Comparison of ENCODE assay signal across 30 cellular contexts in genomic region chr12:83690465-83690864, GRCh38.
"Had no signal": no experiment of that assay in that cellular context is flagged by ENCODE, and none has a peak within 500 bp of the region (broad histone marks: within the 10 kb centered on the region; RNA-seq: fewer than 3 reads in every experiment).

No MANE protein-coding gene starts in this region.

- H3K4me1 Mint-ChIP-seq: activated CD4-positive, alpha-beta T cell treated with anti-CD3 and anti-CD28 coated beads for 36 hours; activated CD4-positive, alpha-beta T cell treated with anti-CD3 and anti-CD28 coated beads, Interleukin-2, amount 10 ng/mL, durations not matched to agents 24 days and 14 days; activated CD8-positive, alpha-beta memory T cell treated with anti-CD3 and anti-CD28 coated beads, Interleukin-2, amount 10 ng/mL, durations not matched to agents 7 days and 5 days; activated naive CD4-positive, alpha-beta T cell treated with anti-CD3 and anti-CD28 coated beads, Interleukin-2, amount 50 U/mL, for 24 hours; activated naive CD8-positive, alpha-beta T cell treated with anti-CD3 and anti-CD28 coated beads for 36 hours; activated naive CD8-positive, alpha-beta T cell treated with anti-CD3 and anti-CD28 coated beads, Interleukin-2, amount 50 U/mL, for 24 hours; central memory CD8-positive, alpha-beta T cell had no signal

- H3K4me1 ChIP-seq: adrenal gland, body of pancreas, esophagus squamous epithelium had no signal

- H3K27me3 Mint-ChIP-seq: activated CD4-positive, alpha-beta memory T cell treated with anti-CD3 and anti-CD28 coated beads for 36 hours; activated CD4-positive, alpha-beta T cell treated with anti-CD3 and anti-CD28 coated beads for 36 hours; activated CD4-positive, alpha-beta T cell treated with anti-CD3 and anti-CD28 coated beads, Interleukin-2, amount 10 ng/mL, durations not matched to agents 24 days and 14 days; activated CD8-positive, alpha-beta memory T cell treated with anti-CD3 and anti-CD28 coated beads, Interleukin-2, amount 10 ng/mL, durations not matched to agents 7 days and 5 days; activated naive CD4-positive, alpha-beta T cell treated with anti-CD3 and anti-CD28 coated beads, Interleukin-2, amount 50 U/mL, for 24 hours; activated naive CD8-positive, alpha-beta T cell treated with anti-CD3 and anti-CD28 coated beads for 36 hours; activated naive CD8-positive, alpha-beta T cell treated with anti-CD3 and anti-CD28 coated beads, Interleukin-2, amount 50 U/mL, for 24 hours; central memory CD8-positive, alpha-beta T cell; dendritic cell treated with granulocyte-macrophage colony-stimulating factor and Interleukin-4, amounts not matched to agents 40 ng/mL and 50 ng/mL, for 4 days had no signal

- DNase-seq: activated CD4-positive, alpha-beta memory T cell treated with anti-CD3 and anti-CD28 coated beads for 36 hours; activated CD4-positive, alpha-beta T cell treated with anti-CD3 and anti-CD28 coated beads for 36 hours; activated CD4-positive, alpha-beta T cell treated with anti-CD3 and anti-CD28 coated beads, Interleukin-2, amount 10 ng/mL, durations not matched to agents 24 days and 14 days; activated CD4-positive, CD25-positive, alpha-beta regulatory T cell; activated CD4-positive, CD25-positive, alpha-beta regulatory T cell treated with anti-CD3 and anti-CD28 coated beads, Interleukin-2, amount 50 U/mL, for 72 hours; activated CD8-positive, alpha-beta memory T cell treated with anti-CD3 and anti-CD28 coated beads, Interleukin-2, amount 10 ng/mL, durations not matched to agents 7 days and 5 days; activated CD8-positive, alpha-beta memory T cell treated with anti-CD3 and anti-CD28 coated beads, Interleukin-2, amount 50 U/mL, for 4 hours; activated CD8-positive, alpha-beta T cell treated with anti-CD3 and anti-CD28 coated beads, Interleukin-2, amount 10 ng/mL, durations not matched to agents 7 days and 5 days; activated effector memory CD4-positive, alpha-beta T cell treated with anti-CD3 and anti-CD28 coated beads, Interleukin-2, amount 50 U/mL, for 16 hours; activated naive CD4-positive, alpha-beta T cell treated with anti-CD3 and anti-CD28 coated beads for 36 hours; activated naive CD8-positive, alpha-beta T cell treated with anti-CD3 and anti-CD28 coated beads for 36 hours; activated naive CD8-positive, alpha-beta T cell treated with anti-CD3 and anti-CD28 coated beads, Interleukin-2, amount 50 U/mL, for 24 hours; activated T-cell treated with anti-CD3 and anti-CD28 coated beads, Interleukin-2, amount 50 U/mL, for 1 hour; activated T-cell treated with anti-CD3 and anti-CD28 coated beads, Interleukin-2, amount 50 U/mL, for 48 hours; adrenal gland; amygdala; aorta; body of pancreas; dorsolateral prefrontal cortex; effector memory CD4-positive, alpha-beta T cell; endodermal cell; esophagus squamous epithelium; head of caudate nucleus; T-helper 2 cell had no signal

- H3K36me3 ChIP-seq: adrenal gland, esophagus squamous epithelium had no signal

- H3K27me3 ChIP-seq: adrenal gland, body of pancreas, dorsolateral prefrontal cortex, esophagus squamous epithelium had no signal

- H3K36me3 Mint-ChIP-seq: activated CD4-positive, alpha-beta memory T cell treated with anti-CD3 and anti-CD28 coated beads for 36 hours; activated CD8-positive, alpha-beta memory T cell treated with anti-CD3 and anti-CD28 coated beads, Interleukin-2, amount 10 ng/mL, durations not matched to agents 7 days and 5 days; activated naive CD4-positive, alpha-beta T cell treated with anti-CD3 and anti-CD28 coated beads, Interleukin-2, amount 50 U/mL, for 24 hours; activated naive CD8-positive, alpha-beta T cell treated with anti-CD3 and anti-CD28 coated beads for 36 hours had no signal

- H3K27ac Mint-ChIP-seq: activated CD4-positive, alpha-beta memory T cell treated with anti-CD3 and anti-CD28 coated beads for 36 hours; activated CD4-positive, alpha-beta T cell treated with anti-CD3 and anti-CD28 coated beads for 36 hours; activated CD4-positive, alpha-beta T cell treated with anti-CD3 and anti-CD28 coated beads, Interleukin-2, amount 10 ng/mL, durations not matched to agents 24 days and 14 days; activated CD8-positive, alpha-beta memory T cell treated with anti-CD3 and anti-CD28 coated beads, Interleukin-2, amount 10 ng/mL, durations not matched to agents 7 days and 5 days; activated CD8-positive, alpha-beta T cell treated with anti-CD3 and anti-CD28 coated beads, Interleukin-2, amount 10 ng/mL, durations not matched to agents 7 days and 5 days; activated naive CD4-positive, alpha-beta T cell treated with anti-CD3 and anti-CD28 coated beads for 36 hours; activated naive CD4-positive, alpha-beta T cell treated with anti-CD3 and anti-CD28 coated beads, Interleukin-2, amount 50 U/mL, for 24 hours; activated naive CD8-positive, alpha-beta T cell treated with anti-CD3 and anti-CD28 coated beads for 36 hours; activated naive CD8-positive, alpha-beta T cell treated with anti-CD3 and anti-CD28 coated beads, Interleukin-2, amount 50 U/mL, for 24 hours; activated T-helper 1 cell treated with anti-CD3 and anti-CD28 coated beads, Interleukin-12 subunit alpha, Interleukin-12 subunit beta, Interleukin-2, Interleukin-4 antibody, amounts not matched to agents 30 ng/mL and 10 ng/mL and 1 ng/mL, durations not matched to agents 14 hours and 24 hours and 36 hours; activated T-helper 2 cell treated with anti-CD3 and anti-CD28 coated beads, Interferon-gamma antibody, Interleukin-2, Interleukin-4, amounts not matched to agents 10 μg/mL and 5 μg/mL and 100 μg/mL, durations not matched to agents 14 hours and 24 hours and 36 hours; dendritic cell treated with granulocyte-macrophage colony-stimulating factor and Interleukin-4, amounts not matched to agents 40 ng/mL and 50 ng/mL, for 4 days; endodermal cell had no signal

- H3K9me3 Mint-ChIP-seq: activated CD4-positive, alpha-beta memory T cell treated with anti-CD3 and anti-CD28 coated beads for 36 hours had no signal

- ATAC-seq: activated CD4-positive, alpha-beta T cell treated with anti-CD3 and anti-CD28 coated beads for 36 hours; activated CD8-positive, alpha-beta memory T cell treated with anti-CD3 and anti-CD28 coated beads, Interleukin-2, amount 10 ng/mL, durations not matched to agents 7 days and 5 days; activated CD8-positive, alpha-beta T cell treated with anti-CD3 and anti-CD28 coated beads, Interleukin-2, amount 10 ng/mL, durations not matched to agents 7 days and 5 days; activated naive CD8-positive, alpha-beta T cell treated with anti-CD3 and anti-CD28 coated beads, Interleukin-2, amount 50 U/mL, for 24 hours; body of pancreas had no signal

- H3K4me3 Mint-ChIP-seq: activated CD4-positive, alpha-beta memory T cell treated with anti-CD3 and anti-CD28 coated beads for 36 hours; activated CD4-positive, alpha-beta T cell treated with anti-CD3 and anti-CD28 coated beads for 36 hours; activated CD4-positive, alpha-beta T cell treated with anti-CD3 and anti-CD28 coated beads, Interleukin-2, amount 10 ng/mL, durations not matched to agents 24 days and 14 days; activated CD8-positive, alpha-beta memory T cell treated with anti-CD3 and anti-CD28 coated beads, Interleukin-2, amount 10 ng/mL, durations not matched to agents 7 days and 5 days; activated CD8-positive, alpha-beta T cell treated with anti-CD3 and anti-CD28 coated beads, Interleukin-2, amount 10 ng/mL, durations not matched to agents 7 days and 5 days; activated naive CD4-positive, alpha-beta T cell treated with anti-CD3 and anti-CD28 coated beads for 36 hours; activated naive CD4-positive, alpha-beta T cell treated with anti-CD3 and anti-CD28 coated beads, Interleukin-2, amount 50 U/mL, for 24 hours; activated naive CD8-positive, alpha-beta T cell treated with anti-CD3 and anti-CD28 coated beads for 36 hours; activated naive CD8-positive, alpha-beta T cell treated with anti-CD3 and anti-CD28 coated beads, Interleukin-2, amount 50 U/mL, for 24 hours; activated T-helper 1 cell treated with anti-CD3 and anti-CD28 coated beads, Interleukin-12 subunit alpha, Interleukin-12 subunit beta, Interleukin-2, Interleukin-4 antibody, amounts not matched to agents 30 ng/mL and 10 ng/mL and 1 ng/mL, durations not matched to agents 14 hours and 24 hours and 36 hours; central memory CD8-positive, alpha-beta T cell; dendritic cell treated with granulocyte-macrophage colony-stimulating factor and Interleukin-4, amounts not matched to agents 40 ng/mL and 50 ng/mL, for 4 days; endodermal cell had no signal

- H3K27ac ChIP-seq: adrenal gland, body of pancreas, coronary artery, dorsolateral prefrontal cortex, esophagus squamous epithelium had no signal

- H3K4me3 ChIP-seq: adrenal gland, body of pancreas, coronary artery, dorsolateral prefrontal cortex, esophagus squamous epithelium had no signal

- H3K9me3 ChIP-seq: adrenal gland, body of pancreas, esophagus squamous epithelium had no signal
